10 cellular contexts compared by ENCODE assay signal in genomic region chr3:159919873-159920272, GRCh38.
DNase-seq lines count a peak whose midpoint lies in the region; ATAC-seq and TF ChIP-seq lines count a peak whose summit lies in the region.
"Had no signal": no experiment of that assay in that cellular context is flagged by ENCODE, and none has a peak within 500 bp of the region (broad histone marks: within the 10 kb centered on the region; RNA-seq: fewer than 3 reads in every experiment).

No MANE protein-coding gene starts in this region.

- no peak for TF ChIP-seq RAD21 in SK-N-SH (IDR thresholded peaks at IDR 0.05; ENCODE audit: low read length)

- H3K9me2 ChIP-seq in SK-N-SH: no peaks in the 10 kb centered on the region

- H3K36me3 ChIP-seq in SK-N-SH (replicated peaks in 1 of 2; ENCODE audit: control insufficient read depth in 1 of 2, insufficient read depth in 2 of 2, low read length in 1 of 2): no peaks in the 10 kb centered on the region
- H3K36me3 ChIP-seq in CD8-positive, alpha-beta T cell (ENCODE audit: insufficient read depth, low read length): no peaks in the 10 kb centered on the region
- H3K36me3 ChIP-seq: WERI-Rb-1 had no signal

- H3F3A ChIP-seq in SK-N-SH (replicated peaks; ENCODE audit: insufficient read depth): peaks cover 5% of the 10 kb centered on the region

- H3K27me3 Mint-ChIP-seq in activated T-helper 2 cell treated with anti-CD3 and anti-CD28 coated beads, Interferon-gamma antibody, Interleukin-2, Interleukin-4, amounts not matched to agents 10 μg/mL and 5 μg/mL and 100 μg/mL, durations not matched to agents 14 hours and 24 hours and 36 hours (ENCODE audit: low read depth): peaks cover 29% of the 10 kb centered on the region
- H3K27me3 Mint-ChIP-seq in CD8-positive, alpha-beta T cell (ENCODE audit: low read depth): peaks cover 2% of the 10 kb centered on the region

- TF ChIP-seq CTCF in fibroblast of mammary gland (conservative IDR thresholded peaks at IDR 0.05; ENCODE audit: control insufficient read depth, insufficient read depth, low read depth, low read length) (no peak), SK-N-SH (IDR thresholded peaks at IDR 0.05) (no peak)
- no peak for TF ChIP-seq CTCF in CD8-positive, alpha-beta T cell (IDR thresholded peaks at IDR 0.05)

- H3K27ac ChIP-seq in SK-N-SH (ENCODE audit: low read depth in 2 of 2, low read length in 1 of 2): peak overlapping the region in 1 of 2 experiments; percentile 17; a peak in 1 of 4 replicates
- H3K27ac ChIP-seq in CD8-positive, alpha-beta T cell (ENCODE audit: low read depth, low read length): no peak overlapping the region
- H3K27ac ChIP-seq: WERI-Rb-1 had no signal

- no peak overlapping the region for H3K27ac Mint-ChIP-seq in activated T-helper 2 cell treated with anti-CD3 and anti-CD28 coated beads, Interferon-gamma antibody, Interleukin-2, Interleukin-4, amounts not matched to agents 10 μg/mL and 5 μg/mL and 100 μg/mL, durations not matched to agents 14 hours and 24 hours and 36 hours
- no peak overlapping the region for H3K27ac Mint-ChIP-seq in CD8-positive, alpha-beta T cell

- H3K36me3 Mint-ChIP-seq in activated T-helper 2 cell treated with anti-CD3 and anti-CD28 coated beads, Interferon-gamma antibody, Interleukin-2, Interleukin-4, amounts not matched to agents 10 μg/mL and 5 μg/mL and 100 μg/mL, durations not matched to agents 14 hours and 24 hours and 36 hours (ENCODE audit: low read depth): no peaks in the 10 kb centered on the region
- no peaks in the 10 kb centered on the region for H3K36me3 Mint-ChIP-seq in CD8-positive, alpha-beta T cell

- POLR2A ChIA-PET in SK-N-SH (lab: Yijun Ruan, JAX): no interaction called here
- POLR2A ChIA-PET in CD8-positive, alpha-beta T cell (lab: Charles Lee): no interaction called here

- no peaks in the 10 kb centered on the region for H3K4me1 ChIP-seq in SK-N-SH (ENCODE audit: control insufficient read depth in 1 of 2, insufficient read depth in 2 of 2, low read depth in 1 of 2, low read length in 1 of 2)
- no peaks in the 10 kb centered on the region for H3K4me1 ChIP-seq in CD8-positive, alpha-beta T cell (ENCODE audit: insufficient read depth, low read length)

- no peaks in the 10 kb centered on the region for H3K9me3 ChIP-seq in SK-N-SH
- no peaks in the 10 kb centered on the region for H3K9me3 ChIP-seq in CD8-positive, alpha-beta T cell (ENCODE audit: low read length)

- H2AFZ ChIP-seq in SK-N-SH (ENCODE audit: low read depth): no peak overlapping the region

- CTCF ChIA-PET in SK-N-SH (lab: Yijun Ruan, JAX): no interaction called here
- CTCF ChIA-PET in CD8-positive, alpha-beta T cell (lab: Charles Lee): no interaction called here

- H3K27me3 ChIP-seq in SK-N-SH (ENCODE audit: insufficient read depth): no peaks in the 10 kb centered on the region
- H3K27me3 ChIP-seq in CD8-positive, alpha-beta T cell (ENCODE audit: insufficient read depth, low read length): no peaks in the 10 kb centered on the region

- H3K4me1 Mint-ChIP-seq in activated T-helper 2 cell treated with anti-CD3 and anti-CD28 coated beads, Interferon-gamma antibody, Interleukin-2, Interleukin-4, amounts not matched to agents 10 μg/mL and 5 μg/mL and 100 μg/mL, durations not matched to agents 14 hours and 24 hours and 36 hours (ENCODE audit: low read depth): peaks cover 7% of the 10 kb centered on the region
- H3K4me1 Mint-ChIP-seq in CD8-positive, alpha-beta T cell (ENCODE audit: low read depth): no peaks in the 10 kb centered on the region

- intact Hi-C loops in activated T-helper 2 cell treated with anti-CD3 and anti-CD28 coated beads, Interferon-gamma antibody, Interleukin-2, Interleukin-4, amounts not matched to agents 10 μg/mL and 5 μg/mL and 100 μg/mL, durations not matched to agents 14 hours and 24 hours and 36 hours (cut with micrococcal nuclease): no loop called here
- intact Hi-C loops in CD8-positive, alpha-beta T cell (cut with DNase I, micrococcal nuclease): no loop called here

- no peak overlapping the region for H3K4me2 ChIP-seq in SK-N-SH

- DNase-seq in HCEC 1CT (peak; percentile 64), fibroblast of mammary gland (ENCODE audit: low read depth) (peak; percentile 44), NCI-H2171 (lab: John Stamatoyannopoulos, UW) (no peak), SK-N-SH (no peak)
- DNase-seq in activated T-helper 2 cell treated with anti-CD3 and anti-CD28 coated beads, Interferon-gamma antibody, Interleukin-2, Interleukin-4, amounts not matched to agents 10 μg/mL and 5 μg/mL and 100 μg/mL, durations not matched to agents 14 hours and 24 hours and 36 hours (ENCODE audit: low spot score): no peak
- no peak for DNase-seq in CD8-positive, alpha-beta T cell
- DNase-seq: GDM1, WERI-Rb-1 had no signal

- H3K79me2 ChIP-seq in SK-N-SH (ENCODE audit: insufficient read depth): no peaks in the 10 kb centered on the region

- WGBS in SK-N-SH (ENCODE audit: low lambda C conversion rate): 76% methylated on average over 1 of the region's 1 CpG

- no peak overlapping the region for H3K4me3 Mint-ChIP-seq in activated T-helper 2 cell treated with anti-CD3 and anti-CD28 coated beads, Interferon-gamma antibody, Interleukin-2, Interleukin-4, amounts not matched to agents 10 μg/mL and 5 μg/mL and 100 μg/mL, durations not matched to agents 14 hours and 24 hours and 36 hours (ENCODE audit: low read depth)
- H3K4me3 Mint-ChIP-seq in CD8-positive, alpha-beta T cell: no peak overlapping the region

- no peak overlapping the region for H3K9ac ChIP-seq in SK-N-SH

- H3K4me3 ChIP-seq in fibroblast of mammary gland (ENCODE audit: control insufficient read depth, low read depth, low read length) (no peak overlapping the region), SK-N-SH (ENCODE audit: low read depth in 2 of 2, low read length in 1 of 2) (no peak overlapping the region)
- H3K4me3 ChIP-seq in CD8-positive, alpha-beta T cell (ENCODE audit: low read depth, low read length): no peak overlapping the region

- H4K20me1 ChIP-seq in SK-N-SH (ENCODE audit: insufficient read depth): no peaks in the 10 kb centered on the region

- no peaks in the 10 kb centered on the region for H3K9me3 Mint-ChIP-seq in activated T-helper 2 cell treated with anti-CD3 and anti-CD28 coated beads, Interferon-gamma antibody, Interleukin-2, Interleukin-4, amounts not matched to agents 10 μg/mL and 5 μg/mL and 100 μg/mL, durations not matched to agents 14 hours and 24 hours and 36 hours
- H3K9me3 Mint-ChIP-seq in CD8-positive, alpha-beta T cell: no peaks in the 10 kb centered on the region

- no peak for TF ChIP-seq EP300 in SK-N-SH (IDR thresholded peaks at IDR 0.05; ENCODE audit: borderline replicate concordance in 1 of 2, low read depth in 1 of 2, low read length in 1 of 2)

- ATAC-seq in GM18867 (IDR thresholded peaks at IDR 0.05; ENCODE audit: unreplicated experiment): peak; percentile 71
- ATAC-seq in HG03571 (IDR thresholded peaks at IDR 0.05; ENCODE audit: unreplicated experiment): peak; percentile 79
- ATAC-seq in CD8-positive, alpha-beta T cell: no peak

TF ChIP-seq in SK-N-SH, 30 proteins besides CTCF, POLR2A, EP300 and RAD21:
- TF ChIP-seq CHD2 (IDR thresholded peaks at IDR 0.05; ENCODE audit: low read length, partially characterized antibody) (no peak), FOSL2 (IDR thresholded peaks at IDR 0.05; ENCODE audit: borderline replicate concordance, low read depth) (no peak), FOXJ3 (CRISPR knock-in tag; IDR thresholded peaks at IDR 0.05) (no peak), TCF12 (IDR thresholded peaks at IDR 0.05) (no peak)
TF ChIP-seq in SK-N-SH: peak in this region for 0.

Comparison
In these comparisons a context has a peak if more than half of its experiments do, and no peak if none do; other contexts are left out.
1. DNase-seq: peak in HCEC 1CT (single experiment) and fibroblast of mammary gland (single experiment); none in NCI-H2171 (single experiment), SK-N-SH (single experiment), activated T-helper 2 cell treated with anti-CD3 and anti-CD28 coated beads, Interferon-gamma antibody, Interleukin-2, Interleukin-4, amounts not matched to agents 10 μg/mL and 5 μg/mL and 100 μg/mL, durations not matched to agents 14 hours and 24 hours and 36 hours (single experiment) and CD8-positive, alpha-beta T cell (0 of 7).